8 cellular contexts compared by ENCODE assay signal in the genomic region with DNA sequence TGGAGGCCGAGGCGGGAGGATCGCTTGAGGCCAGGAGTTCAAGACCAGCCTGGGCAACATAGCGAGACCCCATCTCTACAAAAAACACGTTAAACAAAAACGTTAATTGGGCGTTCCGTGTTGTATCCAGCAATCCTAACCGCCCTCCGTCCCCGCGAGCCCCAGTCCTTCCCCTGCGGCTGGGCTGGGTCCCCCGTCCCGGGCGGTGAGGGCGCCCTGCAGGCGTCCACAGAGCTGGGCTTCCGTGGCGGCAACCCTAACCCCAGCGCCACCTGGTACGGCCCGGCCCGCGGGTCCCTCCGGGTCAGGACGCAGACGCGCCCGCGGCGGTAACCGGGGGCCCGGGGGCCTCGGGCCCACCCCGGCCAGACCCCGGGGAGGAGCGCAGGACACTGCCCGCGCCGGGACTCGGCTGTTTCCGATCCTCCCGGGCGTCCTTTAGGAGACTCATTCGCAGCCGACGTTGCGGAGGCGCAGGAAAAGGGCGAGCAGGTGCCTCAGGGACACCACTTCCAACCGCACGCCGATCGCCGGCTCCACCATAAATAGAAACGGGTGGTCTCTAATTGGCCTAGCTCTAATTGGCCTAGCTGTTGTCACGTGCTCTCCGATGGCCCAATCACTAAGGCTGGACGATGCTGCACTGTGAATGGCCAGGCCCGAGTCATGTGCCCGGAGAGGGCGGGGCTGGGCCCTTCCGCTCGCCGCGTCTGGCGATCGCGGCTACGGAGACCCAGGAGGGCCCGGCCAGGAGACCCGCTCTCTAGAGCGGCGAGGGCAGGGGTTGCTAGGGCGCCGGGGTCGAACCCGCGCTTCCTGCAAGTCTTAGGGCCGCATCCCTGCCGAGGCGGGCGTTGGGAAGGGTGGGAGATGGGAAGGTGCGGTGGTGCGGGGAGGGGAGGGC. TPM values are rescaled to one million over a fixed set of nuclear protein-coding genes. Genes with fewer than 3 reads are reported as not detected.
DNase-seq lines count a peak whose midpoint lies in the region; ATAC-seq and TF ChIP-seq lines count a peak whose summit lies in the region.

No MANE protein-coding gene starts in this region.

- DNase-seq in AG09309 (ENCODE audit: low read depth) (peak; percentile 92), NCI-H226 (peak; percentile 97), activated B cell treated with CpG ODN at 0.5 μM for 24 hours (peak; percentile 81), iris pigment epithelial cell (ENCODE audit: low read depth) (peak; percentile 99), spleen (peak; percentile 96)
- DNase-seq in central memory CD4-positive, alpha-beta T cell = peak; percentile 92

- WGBS in spleen, 5 donors = 3 to 7% (median 4%) methylated on average over 55 to 86 of the region's 86 CpGs

- peaks cover 38% of the 10 kb centered on the region for H3K4me1 Mint-ChIP-seq in activated B cell treated with CpG ODN at 0.5 μM for 24 hours

- H3K27ac Mint-ChIP-seq in activated B cell treated with CpG ODN at 0.5 μM for 24 hours = peak overlapping the region; percentile 84

- ATAC-seq in GM19023 (IDR thresholded peaks at IDR 0.05; ENCODE audit: unreplicated experiment) (peak; percentile 99), HG03196 (IDR thresholded peaks at IDR 0.05; ENCODE audit: unreplicated experiment) (peak; percentile 89), activated B cell treated with CpG ODN at 0.5 μM for 24 hours (ENCODE audit: low read depth) (peak; percentile 91)

- no peaks in the 10 kb centered on the region for H3K27me3 Mint-ChIP-seq in activated B cell treated with CpG ODN at 0.5 μM for 24 hours

- H3K36me3 ChIP-seq in spleen = no peaks in the 10 kb centered on the region

- intact Hi-C loops in activated B cell treated with CpG ODN at 0.5 μM for 24 hours (cut with micrococcal nuclease) (loop anchor here (1.0 to 10.0 kb wide), 5 partner anchors 19 to 258 kb away; a partner anchor contains a TSS), spleen (cut with DNase I; ENCODE audit: low total_unique reads) (no loop called here)

- peaks cover 4% of the 10 kb centered on the region for H3K36me3 Mint-ChIP-seq in activated B cell treated with CpG ODN at 0.5 μM for 24 hours (ENCODE audit: low read depth)

- H3K9me3 Mint-ChIP-seq in activated B cell treated with CpG ODN at 0.5 μM for 24 hours = no peaks in the 10 kb centered on the region

- POLR2A ChIA-PET in activated B cell treated with CpG ODN at 0.5 μM for 24 hours (lab: Charles Lee) = interaction anchor here (0.6 to 3.2 kb wide), 23 partner anchors 9 to 774 kb away, joined by 3 to 47 read pairs (median 4); a partner anchor contains a TSS

- no peaks in the 10 kb centered on the region for H3K9me3 ChIP-seq in spleen

- H3K27ac ChIP-seq in spleen = peak overlapping the region; percentile 92 to 100 (median 96)

- peaks cover 0 to 60% (median 41%) of the 10 kb centered on the region in 6 donors for H3K4me1 ChIP-seq in spleen

- H3K4me3 ChIP-seq in AG09309 (ENCODE audit: control insufficient read depth, low read depth, low read length) = peak overlapping the region; percentile 97
- peak overlapping the region; percentile 62 to 81 (median 70) for H3K4me3 ChIP-seq in spleen

- CTCF ChIA-PET in activated B cell treated with CpG ODN at 0.5 μM for 24 hours (lab: Charles Lee) = no interaction called here

- TF ChIP-seq CTCF in AG09309 (IDR thresholded peaks at IDR 0.05; ENCODE audit: control insufficient read depth, insufficient read depth, low read depth, low read length, missing control alignments) (no peak), activated B cell treated with CpG ODN at 0.5 μM for 24 hours (IDR thresholded peaks at IDR 0.05) (no peak), spleen (IDR thresholded peaks at IDR 0.05 in 8 of 11, conservative IDR thresholded peaks at IDR 0.05 in 3 of 11) (peak in 1 of 11 experiments; percentile 9)

- H3K4me3 Mint-ChIP-seq in activated B cell treated with CpG ODN at 0.5 μM for 24 hours = peak overlapping the region; percentile 87

- peak; percentile 51 to 85 (median 72) for TF ChIP-seq POLR2A in spleen (IDR thresholded peaks at IDR 0.05)

- H3K27me3 ChIP-seq in spleen (replicated peaks in 1 of 7) = no peaks in the 10 kb centered on the region

RNA-seq across cellular contexts. Expression of a gene that starts 19.0 kb away (rescaled TPM):
- total RNA-seq in activated B cell treated with CpG ODN at 0.5 μM for 24 hours = 147 and 170 TPM in 2 replicates
- 100 to 1,000 TPM in 5 of 7 donors, 10 to 100 TPM in 2; 74.3 to 216 (median 160) TPM for total RNA-seq in spleen
- polyA plus RNA-seq in spleen = 100 to 1,000 TPM in 1 of 3 donors, 10 to 100 TPM in 2; 46.5 to 122 (median 67.2) TPM

RNA-seq across cellular contexts. Expression of a gene that starts 24.9 kb away (rescaled TPM):
- total RNA-seq in activated B cell treated with CpG ODN at 0.5 μM for 24 hours (0.32 and 0.42 TPM in 2 replicates), spleen (10 to 100 TPM; 18.9 to 60.1 (median 39.4) TPM)
- 10 to 100 TPM; 14.8 to 24.5 (median 16.1) TPM for polyA plus RNA-seq in spleen

RNA-seq across cellular contexts. Expression of a gene that starts 41.1 kb away (rescaled TPM):
- total RNA-seq in activated B cell treated with CpG ODN at 0.5 μM for 24 hours (not detected in 2 replicates), spleen (100 to 1,000 TPM in 1 of 7 donors, 10 to 100 TPM in 6; 55.6 to 141 (median 66.6) TPM)
- polyA plus RNA-seq in spleen = 10 to 100 TPM in 1 of 3 donors, 1 to 10 TPM in 2; 6.0 to 15.2 (median 7.0) TPM

Comparison
In these comparisons a context has a peak if more than half of its experiments do, and no peak if none do; other contexts are left out.
1. Peak in every context shown above with its lines: DNase-seq, ATAC-seq, H3K4me3 ChIP-seq and H3K27ac ChIP-seq.
2. RNA of a gene that starts 24.9 kb away (total RNA-seq): 18.9 to 60.1 TPM in spleen; 0.32 to 0.42 TPM in activated B cell treated with CpG ODN at 0.5 μM for 24 hours; every median in the first group is over 10 times any median in the second.
3. RNA of a gene that starts 41.1 kb away (total RNA-seq): 55.6 to 141 TPM in spleen; not detected in activated B cell treated with CpG ODN at 0.5 μM for 24 hours; every median in the first group is over 10 times any median in the second.